In genomic region chr21:17466166-17466565, GRCh38 we compare ENCODE assay signal across 11 cellular contexts. TPM values are rescaled to one million over a fixed set of nuclear protein-coding genes. Genes with fewer than 3 reads are reported as not detected.
A peak's percentile ranks its signal among the peaks of the same experiment; 100 is the strongest.
DNase-seq lines count a peak whose midpoint lies in the region; ATAC-seq, FAIRE-seq and TF ChIP-seq lines count a peak whose summit lies in the region.
"Had no signal": no experiment of that assay in that cellular context is flagged by ENCODE, and none has a peak within 500 bp of the region (broad histone marks: within the 10 kb centered on the region; RNA-seq: fewer than 3 reads in every experiment).

No MANE protein-coding gene starts in this region.

- 88% methylated on average over 1 of the region's 1 CpG for WGBS in suprapubic skin

- H3K9me3 ChIP-seq in PC-9 (ENCODE audit: insufficient read depth, low read depth) (no peaks in the 10 kb centered on the region), osteoblast (ENCODE audit: low read depth, low read length) (no peaks in the 10 kb centered on the region), suprapubic skin (no peaks in the 10 kb centered on the region)
- H3K9me3 ChIP-seq: right atrium auricular region had no signal

- POLR2A ChIA-PET in PC-9 (lab: Charles Lee; ENCODE audit: unreplicated experiment) = no interaction called here

- no peak for TF ChIP-seq POLR2A in suprapubic skin (IDR thresholded peaks at IDR 0.05)

- DNase-seq in PC-9 = peak; percentile 13 to 39
- peak; percentile 77 for DNase-seq in epithelial cell of esophagus (ENCODE audit: low read depth)
- DNase-seq in osteoblast (ENCODE audit: insufficient read length, low spot score, missing footprints) = peak; percentile 62
- DNase-seq in suprapubic skin (ENCODE audit: low spot score in 2 of 2) = no peak
- DNase-seq in cerebellum (ENCODE audit: low spot score) = no peak
- DNase-seq: activated T-cell treated with anti-CD3 and anti-CD28 coated beads, Interleukin-2, amount 50 U/mL, for 72 hours had no signal

- H3K4me1 ChIP-seq in PC-9 (replicated peaks; ENCODE audit: insufficient read depth) (0 out of 2 replicates have a peak, but pooled peaks cover 8% of the 10 kb centered on the region), osteoblast (ENCODE audit: insufficient read depth, low read length) (peaks cover 18% of the 10 kb centered on the region), suprapubic skin (peaks cover 6% of the 10 kb centered on the region)
- H3K4me1 ChIP-seq: right atrium auricular region had no signal

- ATAC-seq in GM18502 (IDR thresholded peaks at IDR 0.05; ENCODE audit: poor library complexity, unreplicated experiment) (no peak), GM19035 (IDR thresholded peaks at IDR 0.05; ENCODE audit: unreplicated experiment) (no peak)
- ATAC-seq: activated T-cell treated with anti-CD3 and anti-CD28 coated beads, Interleukin-2, amount 50 U/mL, for 72 hours had no signal

- CTCF ChIA-PET in PC-9 (lab: Charles Lee) = no interaction called here

- H3K27ac ChIP-seq in PC-9 (no peak overlapping the region), osteoblast (ENCODE audit: low read depth, low read length) (no peak overlapping the region), suprapubic skin (no peak overlapping the region)
- H3K27ac ChIP-seq: right atrium auricular region, RWPE1 had no signal

- H3K36me3 ChIP-seq in PC-9 (ENCODE audit: low read depth) (no peaks in the 10 kb centered on the region), osteoblast (ENCODE audit: insufficient read depth, low read length) (no peaks in the 10 kb centered on the region), suprapubic skin (no peaks in the 10 kb centered on the region)
- H3K36me3 ChIP-seq: right atrium auricular region had no signal

- no peaks in the 10 kb centered on the region for H3F3A ChIP-seq in PC-9 (ENCODE audit: insufficient read depth, low read depth)

- H3K79me2 ChIP-seq in PC-9 (ENCODE audit: low read depth) (no peaks in the 10 kb centered on the region), osteoblast (ENCODE audit: insufficient read depth, low read length) (no peaks in the 10 kb centered on the region)

- TF ChIP-seq CTCF in PC-9 (conservative IDR thresholded peaks at IDR 0.05) (no peak), epithelial cell of esophagus (IDR thresholded peaks at IDR 0.05; ENCODE audit: insufficient read depth, low read depth, low read length, missing control alignments) (no peak), osteoblast (IDR thresholded peaks at IDR 0.05; ENCODE audit: extremely low read depth, low read depth, low read length) (no peak), suprapubic skin (IDR thresholded peaks at IDR 0.05) (no peak)

- H2AFZ ChIP-seq in PC-9 (no peak overlapping the region), osteoblast (ENCODE audit: low read length) (peak overlapping the region; percentile 87)

- intact Hi-C loops in PC-9 (cut with micrococcal nuclease; ENCODE audit: unreplicated experiment) = no loop called here

- no peaks in the 10 kb centered on the region for H3K27me3 ChIP-seq in PC-9 (ENCODE audit: insufficient read depth, low read depth)
- H3K27me3 ChIP-seq in osteoblast (ENCODE audit: insufficient read depth, low read length) = no peaks in the 10 kb centered on the region
- H3K27me3 ChIP-seq in suprapubic skin = no peaks in the 10 kb centered on the region
- H3K27me3 ChIP-seq: right atrium auricular region had no signal

- no peak for TF ChIP-seq EP300 in suprapubic skin (IDR thresholded peaks at IDR 0.05)

- H4K20me1 ChIP-seq in PC-9 (ENCODE audit: insufficient read depth) = no peaks in the 10 kb centered on the region
- no peaks in the 10 kb centered on the region for H4K20me1 ChIP-seq in osteoblast (ENCODE audit: insufficient read depth, low read length)

- no peaks in the 10 kb centered on the region for H3K9me2 ChIP-seq in PC-9 (ENCODE audit: insufficient read depth)

- BruUV-seq in PC-9 (replicated peaks; lab: Mats Ljungman, UMichigan) = no TSS peak

- H3K4me3 ChIP-seq in PC-9 (no peak overlapping the region), epithelial cell of esophagus (ENCODE audit: low read length) (no peak overlapping the region), osteoblast (ENCODE audit: insufficient read depth, low read length) (no peak overlapping the region), suprapubic skin (no peak overlapping the region)
- H3K4me3 ChIP-seq: right atrium auricular region had no signal

- peak; percentile 87 for FAIRE-seq in G401.6 (lab: Jason Lieb, UNC)

- H3K4me2 ChIP-seq in PC-9 (no peak overlapping the region), osteoblast (ENCODE audit: insufficient read depth, low read length) (no peak overlapping the region)

RNA-seq across cellular contexts. Expression of gene CXADR, which starts 46.7 kb away (rescaled TPM):
- total RNA-seq in PC-9 (2021) (12.7 and 21.7 TPM in 2 replicates), osteoblast (under 0.01 and 0.36 TPM in 2 replicates), suprapubic skin (100 to 1,000 TPM in 3 of 4 donors, 10 to 100 TPM in 1; 87.7 to 123 (median 112) TPM), cerebellum (139 TPM)

Comparison
In these comparisons a context has a peak if more than half of its experiments do, and no peak if none do; other contexts are left out.
1. DNase-seq: peak in PC-9 (2 of 2), epithelial cell of esophagus (single experiment) and osteoblast (single experiment); none in suprapubic skin (0 of 2) and cerebellum (single experiment).
2. RNA of gene CXADR, which starts 46.7 kb away (total RNA-seq): 139 TPM in cerebellum (single experiment), 87.7 to 123 TPM in suprapubic skin and 12.7 to 21.7 TPM in PC-9; under 0.01 to 0.36 TPM in osteoblast; every median in the first group is over 10 times any median in the second.